In genomic region chr5:132781029-132781428, GRCh38 we compare ENCODE assay signal across 22 cellular contexts. TPM values are rescaled to one million over a fixed set of nuclear protein-coding genes. Genes with fewer than 3 reads are reported as not detected.
"Had no signal": no experiment of that assay in that cellular context is flagged by ENCODE, and none has a peak within 500 bp of the region (broad histone marks: within the 10 kb centered on the region; RNA-seq: fewer than 3 reads in every experiment).

No MANE protein-coding gene starts in this region.

- DNase-seq: activated CD4-positive, alpha-beta T cell treated with anti-CD3 and anti-CD28 coated beads for 4 hours; activated CD4-positive, alpha-beta T cell treated with anti-CD3 and anti-CD28 coated beads, Interleukin-2, amount 50 U/mL, for 48 hours; activated CD8-positive, alpha-beta memory T cell treated with anti-CD3 and anti-CD28 coated beads for 24 hours; activated effector memory CD4-positive, alpha-beta T cell treated with anti-CD3 and anti-CD28 coated beads, Interleukin-2, amount 50 U/mL, for 16 hours; activated naive CD4-positive, alpha-beta T cell treated with Interleukin-2 at 50 U/mL for 16 hours; activated T-cell treated with anti-CD3 and anti-CD28 coated beads, Interleukin-2, amount 50 U/mL, for 4 hours; caudate nucleus; colonic mucosa; MG63; NCI-H1105; NCI-H1436 treated with DMSO at 0.1 percent for 48 hours; NCI-H187; NCI-H2081; NCI-H524; SW 1271; T1000 had no signal

- H3K4me3 Mint-ChIP-seq: activated T-cell treated with anti-CD3 and anti-CD28 coated beads, Interleukin-2, amount 50 U/mL, for 4 hours had no signal

- H3K36me3 Mint-ChIP-seq: activated naive CD4-positive, alpha-beta T cell treated with anti-CD3 and anti-CD28 coated beads, Interleukin-2, amount 50 U/mL, for 72 hours; IgD-negative memory B cell had no signal

- H3K36me3 ChIP-seq: colonic mucosa, MG63 had no signal

- H3K27me3 ChIP-seq: colonic mucosa, MG63 had no signal

- H3K27ac Mint-ChIP-seq: activated naive CD4-positive, alpha-beta T cell treated with anti-CD3 and anti-CD28 coated beads, Interleukin-2, amount 50 U/mL, for 72 hours had no signal

- H3K9me3 Mint-ChIP-seq: activated naive CD4-positive, alpha-beta T cell treated with anti-CD3 and anti-CD28 coated beads, Interleukin-2, amount 50 U/mL, for 72 hours; activated T-cell treated with anti-CD3 and anti-CD28 coated beads, Interleukin-2, amount 50 U/mL, for 4 hours; IgD-negative memory B cell had no signal

- H3K4me3 ChIP-seq: colonic mucosa, MG63, SK-N-MC had no signal

- H3K4me1 ChIP-seq: colonic mucosa had no signal

- ATAC-seq: activated CD4-positive, CD25-positive, alpha-beta regulatory T cell treated with anti-CD3 and anti-CD28 coated beads, Interleukin-2, amount 50 U/mL, for 24 hours; activated naive CD4-positive, alpha-beta T cell treated with anti-CD3 and anti-CD28 coated beads, Interleukin-2, amount 50 U/mL, for 72 hours; activated T-cell treated with anti-CD3 and anti-CD28 coated beads, Interleukin-2, amount 50 U/mL, for 4 hours had no signal

- H3K27ac ChIP-seq: colonic mucosa, SK-N-MC had no signal

- H3K9me3 ChIP-seq: colonic mucosa, MG63 had no signal

RNA-seq across cellular contexts. Expression of gene SOWAHA, which starts 32.1 kb away (rescaled TPM):
- total RNA-seq: activated naive CD4-positive, alpha-beta T cell treated with anti-CD3 and anti-CD28 coated beads, Interleukin-2, amount 50 U/mL, for 72 hours; OCI-LY7; RPMI7951 had no signal

RNA-seq across cellular contexts. Expression of gene CCNI2, which starts 33.8 kb away (rescaled TPM):
- total RNA-seq: OCI-LY7, RPMI7951 had no signal
